ENCODE assay signal across 23 cellular contexts in genomic region chr13:32232263-32232662, GRCh38.
"Had no signal": no experiment of that assay in that cellular context is flagged by ENCODE, and none has a peak within 500 bp of the region (broad histone marks: within the 10 kb centered on the region; RNA-seq: fewer than 3 reads in every experiment).

No MANE protein-coding gene starts in this region.

- H3K4me1 ChIP-seq: pancreas, testis had no signal

- H3K27me3 ChIP-seq: neutrophil, pancreas, testis, tibial artery had no signal

- H3K4me2 ChIP-seq: smooth muscle cell had no signal

- H3K9me3 ChIP-seq: pancreas, testis, tibial artery had no signal

- FAIRE-seq: frontal cortex, keratinocyte, pancreas had no signal

- H3K27ac ChIP-seq: coronary artery, epithelial cell of prostate, neutrophil, pancreas, testis had no signal

- H3K36me3 Mint-ChIP-seq: stimulated activated effector memory CD8-positive, alpha-beta T cell treated with anti-CD3 and anti-CD28 coated beads, Interleukin-12 subunit alpha, Interleukin-12 subunit beta, amount 100 ng/mL, for 72 hours had no signal

- H3K4me1 Mint-ChIP-seq: memory B cell; natural killer cell; neural crest cell; stimulated activated effector memory CD8-positive, alpha-beta T cell treated with anti-CD3 and anti-CD28 coated beads, Interleukin-12 subunit alpha, Interleukin-12 subunit beta, amount 100 ng/mL, for 72 hours had no signal

- H3K27me3 Mint-ChIP-seq: type B pancreatic cell had no signal

- ATAC-seq: esophagus mucosa; natural killer cell; sciatic nerve; stimulated activated effector memory CD8-positive, alpha-beta T cell treated with anti-CD3 and anti-CD28 coated beads, Interleukin-12 subunit alpha, Interleukin-12 subunit beta, amount 100 ng/mL, for 72 hours; stimulated activated naive CD8-positive, alpha-beta T cell treated with anti-CD3 and anti-CD28 coated beads, Interleukin-15, Interleukin-2, amounts not matched to agents 100 U/mL and 50 U/mL, for 24 hours had no signal

- DNase-seq: head of caudate nucleus; natural killer cell; pancreas; stimulated activated CD4-positive, alpha-beta T cell treated with anti-CD3 and anti-CD28 coated beads, Interleukin-12 subunit alpha, Interleukin-12 subunit beta, amount 100 ng/mL, for 4 hours; stimulated activated CD4-positive, alpha-beta T cell treated with anti-CD3 and anti-CD28 coated beads, Interleukin-1b, Interleukin-23, amount 100 ng/mL, for 48 hours; stimulated activated CD4-positive, alpha-beta T cell treated with anti-CD3 and anti-CD28 coated beads, Interleukin-4, amount 100 ng/mL, for 24 hours; stimulated activated naive CD8-positive, alpha-beta T cell treated with anti-CD3 and anti-CD28 coated beads, Interleukin-15, Interleukin-2, amounts not matched to agents 100 U/mL and 50 U/mL, for 24 hours; substantia nigra; testis; tibial artery had no signal

- H3K9me3 Mint-ChIP-seq: memory B cell; natural killer cell; neural crest cell; stimulated activated effector memory CD8-positive, alpha-beta T cell treated with anti-CD3 and anti-CD28 coated beads, Interleukin-12 subunit alpha, Interleukin-12 subunit beta, amount 100 ng/mL, for 72 hours; type B pancreatic cell had no signal

- H3K4me3 Mint-ChIP-seq: memory B cell; natural killer cell; neural crest cell; stimulated activated effector memory CD8-positive, alpha-beta T cell treated with anti-CD3 and anti-CD28 coated beads, Interleukin-12 subunit alpha, Interleukin-12 subunit beta, amount 100 ng/mL, for 72 hours; type B pancreatic cell had no signal

- H3K27ac Mint-ChIP-seq: memory B cell; natural killer cell; stimulated activated effector memory CD8-positive, alpha-beta T cell treated with anti-CD3 and anti-CD28 coated beads, Interleukin-12 subunit alpha, Interleukin-12 subunit beta, amount 100 ng/mL, for 72 hours; type B pancreatic cell had no signal

- H3K4me3 ChIP-seq: coronary artery, lung, pancreas, smooth muscle cell, testis, tibial artery had no signal
